In the genomic region with DNA sequence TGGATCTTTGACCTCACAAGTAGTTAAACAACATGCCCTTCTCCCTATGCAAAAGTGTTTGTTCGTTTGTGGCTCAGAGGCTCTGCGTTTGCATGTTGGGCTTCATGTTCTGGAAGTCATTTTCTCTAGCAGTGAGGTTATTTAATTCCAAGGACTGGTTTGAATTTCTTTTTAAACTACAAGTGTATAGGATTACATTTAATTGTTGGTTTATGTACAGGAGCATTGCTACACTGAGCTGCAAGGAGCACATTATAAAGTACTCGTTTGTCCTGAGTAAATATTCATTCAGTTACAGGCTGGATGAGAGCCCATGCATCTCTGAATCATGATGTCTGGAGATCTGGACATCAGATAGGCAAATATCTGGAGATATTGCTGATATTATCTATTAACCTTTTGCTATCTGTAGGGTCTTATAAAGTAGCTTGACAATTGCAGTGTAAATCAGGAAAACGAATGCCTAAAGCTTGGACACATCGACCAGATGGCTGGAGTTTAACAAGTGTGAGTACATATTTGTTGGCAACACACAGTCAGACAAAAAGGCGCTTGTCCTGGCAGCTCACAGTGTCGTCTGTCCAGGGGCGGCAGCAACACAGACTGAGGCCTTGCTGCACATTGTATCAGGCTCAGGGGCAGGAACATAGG, we compare ENCODE assay signal across 13 cellular contexts.
DNase-seq lines count a peak whose midpoint lies in the region; FAIRE-seq and TF ChIP-seq lines count a peak whose summit lies in the region.
"Had no signal": no experiment of that assay in that cellular context is flagged by ENCODE, and none has a peak within 500 bp of the region (broad histone marks: within the 10 kb centered on the region; RNA-seq: fewer than 3 reads in every experiment).

No MANE protein-coding gene starts in this region.

- peak overlapping the region; percentile 93 for H3K27ac Mint-ChIP-seq in chondrocyte (ENCODE audit: unreplicated experiment)

- H3K36me3 Mint-ChIP-seq in chondrocyte (ENCODE audit: low read depth) = no peaks in the 10 kb centered on the region

- no peak for FAIRE-seq in D721Med (lab: Jason Lieb, UNC)
- FAIRE-seq: frontal cortex had no signal

- H3K4me3 Mint-ChIP-seq in chondrocyte (ENCODE audit: unreplicated experiment) = no peak overlapping the region

- no peaks in the 10 kb centered on the region for H3K27me3 Mint-ChIP-seq in chondrocyte (ENCODE audit: low read depth)

- DNase-seq in NCI-H2029 (lab: John Stamatoyannopoulos, UW) (peak; percentile 44), chondrocyte (ENCODE audit: low spot score) (no peak), occipital lobe (lab: John Stamatoyannopoulos, UW) (peak; percentile 8), mesenteric fat pad (ENCODE audit: low spot score) (no peak), NCI-H345 (lab: John Stamatoyannopoulos, UW) (no peak), D721Med (ENCODE audit: insufficient read length, low spot score) (no peak)
- DNase-seq in activated naive CD4-positive, alpha-beta T cell treated with anti-CD3 and anti-CD28 coated beads, Interleukin-2, amount 50 U/mL, for 16 hours = no peak
- DNase-seq: activated T-cell treated with anti-CD3 and anti-CD28 coated beads for 4 hours, GF-D8 had no signal

- TF ChIP-seq CTCF in C4-2B (conservative IDR thresholded peaks at IDR 0.05) (no peak), chondrocyte (IDR thresholded peaks at IDR 0.05) (no peak), D721Med (IDR thresholded peaks at IDR 0.05; ENCODE audit: insufficient read depth, missing control alignments) (no peak)

- no peaks in the 10 kb centered on the region for H3K9me3 Mint-ChIP-seq in chondrocyte (ENCODE audit: low read depth)

- H3K27ac ChIP-seq in C4-2B = peak overlapping the region; percentile 74
- H3K27ac ChIP-seq: neutrophil, SK-N-MC had no signal

- peaks cover 26% of the 10 kb centered on the region for H3K4me1 Mint-ChIP-seq in chondrocyte (ENCODE audit: low read depth)

Comparison
In these comparisons a context has a peak if more than half of its experiments do, and no peak if none do; other contexts are left out.
1. DNase-seq: peak in NCI-H2029 (single experiment) and occipital lobe (single experiment); none in chondrocyte (single experiment), mesenteric fat pad (single experiment), NCI-H345 (single experiment), D721Med (single experiment) and activated naive CD4-positive, alpha-beta T cell treated with anti-CD3 and anti-CD28 coated beads, Interleukin-2, amount 50 U/mL, for 16 hours (single experiment).